ENCODE assay signal across 1 cellular context in genomic region chr16:69112285-69113129, GRCh38.
TF ChIP-seq lines count a peak whose summit lies in the region.

No MANE protein-coding gene starts in this region.

TF ChIP-seq in endothelial cell of umbilical vein, 7 proteins besides CTCF, POLR2A, EP300 and RAD21:
- TF ChIP-seq POLR2AphosphoS5 (IDR thresholded peaks at IDR 0.05; ENCODE audit: insufficient read depth, low read depth, low read length) (no peak), FOS (IDR thresholded peaks at IDR 0.05; ENCODE audit: borderline replicate concordance, insufficient read depth, low read length) (no peak), GATA2 (IDR thresholded peaks at IDR 0.05; ENCODE audit: insufficient read depth, insufficient read length, low read depth, low read length) (no peak), EZH2 (IDR thresholded peaks at IDR 0.05; ENCODE audit: borderline replicate concordance, low read depth, low read length, severe bottlenecking) (no peak), MYC (IDR thresholded peaks at IDR 0.05; ENCODE audit: low read depth, low read length) (no peak), JUN (IDR thresholded peaks at IDR 0.05; ENCODE audit: borderline replicate concordance, insufficient read depth, insufficient read length, low read depth) (no peak)
- TF ChIP-seq, protein P1, sequence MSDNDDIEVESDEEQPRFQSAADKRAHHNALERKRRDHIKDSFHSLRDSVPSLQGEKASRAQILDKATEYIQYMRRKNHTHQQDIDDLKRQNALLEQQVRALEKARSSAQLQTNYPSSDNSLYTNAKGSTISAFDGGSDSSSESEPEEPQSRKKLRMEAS (IDR thresholded peaks at IDR 0.05; ENCODE audit: insufficient read depth, insufficient read length) = no peak
